18 cellular contexts compared by ENCODE assay signal in genomic region chr17:78940708-78941107, GRCh38. TPM values are rescaled to one million over a fixed set of nuclear protein-coding genes. Genes with fewer than 3 reads are reported as not detected.
A peak's percentile ranks its signal among the peaks of the same experiment; 100 is the strongest.
DNase-seq lines count a peak whose midpoint lies in the region; TF ChIP-seq lines count a peak whose summit lies in the region.
"Had no signal": no experiment of that assay in that cellular context is flagged by ENCODE, and none has a peak within 500 bp of the region (broad histone marks: within the 10 kb centered on the region; RNA-seq: fewer than 3 reads in every experiment).

No MANE protein-coding gene starts in this region.

- no peak overlapping the region for H3K14ac ChIP-seq in H9 (ENCODE audit: insufficient read depth, low read length)

- H3K9me3 Mint-ChIP-seq in H9, result no peaks in the 10 kb centered on the region
- H3K9me3 Mint-ChIP-seq in activated T-helper 1 cell treated with anti-CD3 and anti-CD28 coated beads, Interleukin-12 subunit alpha, Interleukin-12 subunit beta, Interleukin-2, Interleukin-4 antibody, amounts not matched to agents 30 ng/mL and 10 ng/mL and 1 ng/mL, durations not matched to agents 14 hours and 24 hours and 36 hours, result no peaks in the 10 kb centered on the region
- H3K9me3 Mint-ChIP-seq: stimulated activated effector memory CD8-positive, alpha-beta T cell treated with anti-CD3 and anti-CD28 coated beads, Interleukin-12 subunit alpha, Interleukin-12 subunit beta, amount 100 ng/mL, for 72 hours had no signal

- H4K91ac ChIP-seq in H9 (ENCODE audit: insufficient read length, low read depth, low read length), result no peak overlapping the region

- H3K4me2 ChIP-seq in H9 (ENCODE audit: insufficient read depth, insufficient read length, low read length), result no peak overlapping the region

- no peak overlapping the region for H3K23ac ChIP-seq in H9 (ENCODE audit: insufficient read length, low read depth, low read length)

- TF ChIP-seq CTCF in H9 (conservative IDR thresholded peaks at IDR 0.05), result no peak

- H3K79me1 ChIP-seq in H9 (ENCODE audit: insufficient read depth, low read depth, low read length, poor library complexity, severe bottlenecking), result no peaks in the 10 kb centered on the region

- no peak overlapping the region for H4K8ac ChIP-seq in H9 (replicated peaks; ENCODE audit: insufficient read length, low read depth, low read length)

- peaks cover 11% of the 10 kb centered on the region for H3K27me3 Mint-ChIP-seq in H9 (ENCODE audit: low read depth)
- H3K27me3 Mint-ChIP-seq in activated T-helper 1 cell treated with anti-CD3 and anti-CD28 coated beads, Interleukin-12 subunit alpha, Interleukin-12 subunit beta, Interleukin-2, Interleukin-4 antibody, amounts not matched to agents 30 ng/mL and 10 ng/mL and 1 ng/mL, durations not matched to agents 14 hours and 24 hours and 36 hours (ENCODE audit: insufficient read depth), result peaks cover 2% of the 10 kb centered on the region
- H3K27me3 Mint-ChIP-seq: activated naive CD8-positive, alpha-beta T cell had no signal

- no peak overlapping the region for H2AFZ ChIP-seq in H9 (ENCODE audit: low read length)

- no peaks in the 10 kb centered on the region for H3K79me2 ChIP-seq in H9 (ENCODE audit: insufficient read depth, low read length)

- no peaks in the 10 kb centered on the region for H3K27me3 ChIP-seq in H9 (ENCODE audit: insufficient read depth, low read length)
- H3K27me3 ChIP-seq: sigmoid colon had no signal

- H2BK5ac ChIP-seq in H9 (ENCODE audit: insufficient read length, low read length), result no peak overlapping the region

- intact Hi-C loops in activated T-helper 1 cell treated with anti-CD3 and anti-CD28 coated beads, Interleukin-12 subunit alpha, Interleukin-12 subunit beta, Interleukin-2, Interleukin-4 antibody, amounts not matched to agents 30 ng/mL and 10 ng/mL and 1 ng/mL, durations not matched to agents 14 hours and 24 hours and 36 hours (cut with micrococcal nuclease), result no loop called here

- no peak overlapping the region for H2BK20ac ChIP-seq in H9 (ENCODE audit: low read depth, low read length, poor library complexity, severe bottlenecking)

- peaks cover 0 to 12% of the 10 kb centered on the region in 2 experiments; a peak in 1 of 4 replicates for H3K4me1 Mint-ChIP-seq in H9
- H3K4me1 Mint-ChIP-seq in activated T-helper 1 cell treated with anti-CD3 and anti-CD28 coated beads, Interleukin-12 subunit alpha, Interleukin-12 subunit beta, Interleukin-2, Interleukin-4 antibody, amounts not matched to agents 30 ng/mL and 10 ng/mL and 1 ng/mL, durations not matched to agents 14 hours and 24 hours and 36 hours (ENCODE audit: low read depth), result no peaks in the 10 kb centered on the region
- H3K4me1 Mint-ChIP-seq: stimulated activated effector memory CD8-positive, alpha-beta T cell treated with anti-CD3 and anti-CD28 coated beads, Interleukin-12 subunit alpha, Interleukin-12 subunit beta, amount 100 ng/mL, for 72 hours had no signal

- H3K9me3 ChIP-seq in H9 (ENCODE audit: control insufficient read depth, low read depth, low read length), result no peaks in the 10 kb centered on the region
- H3K9me3 ChIP-seq: sigmoid colon had no signal

- H2BK15ac ChIP-seq in H9 (ENCODE audit: low read depth, low read length), result no peak overlapping the region

- H4K5ac ChIP-seq in H9 (ENCODE audit: insufficient read length, low read depth, low read length), result no peak overlapping the region

- no peak overlapping the region for H3K56ac ChIP-seq in H9 (ENCODE audit: insufficient read length, low read depth, low read length)

- H3K9ac ChIP-seq in H9 (ENCODE audit: extremely low read depth, insufficient read length, low read length), result no peak overlapping the region

- DNase-seq in COR-L47 (lab: John Stamatoyannopoulos, UW) (peak; percentile 10), H9 (peak; percentile 92), astrocyte of the hippocampus (ENCODE audit: low read depth, low spot score) (peak; percentile 64), kidney glomerular epithelial cell (lab: John Stamatoyannopoulos, UW) (peak; percentile 45), KBM-7 (no peak)
- DNase-seq in activated naive CD4-positive, alpha-beta T cell treated with Interleukin-2 at 50 U/mL for 16 hours, result no peak
- no peak for DNase-seq in activated T-helper 1 cell treated with anti-CD3 and anti-CD28 coated beads, Interleukin-12 subunit alpha, Interleukin-12 subunit beta, Interleukin-2, Interleukin-4 antibody, amounts not matched to agents 30 ng/mL and 10 ng/mL and 1 ng/mL, durations not matched to agents 14 hours and 24 hours and 36 hours (ENCODE audit: low spot score)
- no peak for DNase-seq in activated CD4-positive, alpha-beta T cell treated with anti-CD3 and anti-CD28 coated beads, Interleukin-2, amount 50 U/mL, for 48 hours
- DNase-seq: cerebellar nuclear complex; GDM1; OCI-M1; sigmoid colon; stimulated activated CD4-positive, alpha-beta T cell treated with anti-CD3 and anti-CD28 coated beads, Interleukin-4, amount 100 ng/mL, for 4 hours; SW 1271 had no signal

- no peak overlapping the region for H3K18ac ChIP-seq in H9 (ENCODE audit: insufficient read length, low read depth, low read length)

- H3K27ac ChIP-seq in H9 (ENCODE audit: insufficient read length, low read depth, low read length), result no peak overlapping the region
- H3K27ac ChIP-seq: C4-2B, epithelial cell of prostate, sigmoid colon had no signal

- H3K23me2 ChIP-seq in H9 (ENCODE audit: insufficient read length, low read depth, low read length, poor library complexity, severe bottlenecking), result no peaks in the 10 kb centered on the region

- no peak overlapping the region for H2BK120ac ChIP-seq in H9 (ENCODE audit: low read depth, low read length, poor library complexity, severe bottlenecking)

- no peaks in the 10 kb centered on the region for H3K4me1 ChIP-seq in H9 (ENCODE audit: insufficient read depth, low read length)

- H3K36me3 Mint-ChIP-seq in H9 (ENCODE audit: insufficient read depth in 1 of 3, low read depth in 3 of 3), result no peaks in the 10 kb centered on the region
- no peaks in the 10 kb centered on the region for H3K36me3 Mint-ChIP-seq in activated T-helper 1 cell treated with anti-CD3 and anti-CD28 coated beads, Interleukin-12 subunit alpha, Interleukin-12 subunit beta, Interleukin-2, Interleukin-4 antibody, amounts not matched to agents 30 ng/mL and 10 ng/mL and 1 ng/mL, durations not matched to agents 14 hours and 24 hours and 36 hours (ENCODE audit: low read depth)
- H3K36me3 Mint-ChIP-seq: activated naive CD8-positive, alpha-beta T cell; stimulated activated effector memory CD8-positive, alpha-beta T cell treated with anti-CD3 and anti-CD28 coated beads, Interleukin-12 subunit alpha, Interleukin-12 subunit beta, amount 100 ng/mL, for 72 hours had no signal

- no peak overlapping the region for H2BK12ac ChIP-seq in H9 (ENCODE audit: insufficient read length, low read depth, low read length)

- in situ Hi-C loops in KBM-7 (cut with MboI; ENCODE audit: low pct_unique_long_range_greater_than_20kb, low sequenced_read_pairs), result no loop called here

- H2AK5ac ChIP-seq in H9 (ENCODE audit: insufficient read length, low read length), result no peak overlapping the region

- no peak overlapping the region for H3K4ac ChIP-seq in H9 (ENCODE audit: low read depth, low read length)

- H3K4me3 Mint-ChIP-seq in H9, result no peak overlapping the region
- H3K4me3 Mint-ChIP-seq in activated T-helper 1 cell treated with anti-CD3 and anti-CD28 coated beads, Interleukin-12 subunit alpha, Interleukin-12 subunit beta, Interleukin-2, Interleukin-4 antibody, amounts not matched to agents 30 ng/mL and 10 ng/mL and 1 ng/mL, durations not matched to agents 14 hours and 24 hours and 36 hours, result no peak overlapping the region
- H3K4me3 Mint-ChIP-seq: activated naive CD8-positive, alpha-beta T cell; stimulated activated effector memory CD8-positive, alpha-beta T cell treated with anti-CD3 and anti-CD28 coated beads, Interleukin-12 subunit alpha, Interleukin-12 subunit beta, amount 100 ng/mL, for 72 hours had no signal

- no peak overlapping the region for H3T11ph ChIP-seq in H9 (ENCODE audit: low read length)

- WGBS in H9 (ENCODE audit: extremely low coverage, insufficient read length, low lambda C conversion rate), result no CpG with 5 or more reads among the region's 6 CpGs

- H3K27ac Mint-ChIP-seq in H9, result no peak overlapping the region
- H3K27ac Mint-ChIP-seq in activated T-helper 1 cell treated with anti-CD3 and anti-CD28 coated beads, Interleukin-12 subunit alpha, Interleukin-12 subunit beta, Interleukin-2, Interleukin-4 antibody, amounts not matched to agents 30 ng/mL and 10 ng/mL and 1 ng/mL, durations not matched to agents 14 hours and 24 hours and 36 hours, result no peak overlapping the region
- H3K27ac Mint-ChIP-seq: activated naive CD8-positive, alpha-beta T cell; stimulated activated effector memory CD8-positive, alpha-beta T cell treated with anti-CD3 and anti-CD28 coated beads, Interleukin-12 subunit alpha, Interleukin-12 subunit beta, amount 100 ng/mL, for 72 hours had no signal

- H4K20me1 ChIP-seq in H9 (ENCODE audit: control insufficient read depth, insufficient read depth, insufficient read length), result no peaks in the 10 kb centered on the region

RNA-seq across cellular contexts. Expression of gene TIMP2, which starts 15.5 kb away (rescaled TPM):
- total RNA-seq in H9 (2021), result 29.0 and 30.3 TPM in 2 replicates
- total RNA-seq in activated T-helper 1 cell treated with anti-CD3 and anti-CD28 coated beads, Interleukin-12 subunit alpha, Interleukin-12 subunit beta, Interleukin-2, Interleukin-4 antibody, amounts not matched to agents 30 ng/mL and 10 ng/mL and 1 ng/mL, durations not matched to agents 14 hours and 24 hours and 36 hours, result 1.0 and 1.1 TPM in 2 replicates

RNA-seq across cellular contexts. Expression of gene CEP295NL, which starts 37.7 kb away (rescaled TPM):
- total RNA-seq in H9 (2021), result 0.42 and 0.66 TPM in 2 replicates
- not detected in 2 replicates for total RNA-seq in activated T-helper 1 cell treated with anti-CD3 and anti-CD28 coated beads, Interleukin-12 subunit alpha, Interleukin-12 subunit beta, Interleukin-2, Interleukin-4 antibody, amounts not matched to agents 30 ng/mL and 10 ng/mL and 1 ng/mL, durations not matched to agents 14 hours and 24 hours and 36 hours

RNA-seq across cellular contexts. Expression of gene LGALS3BP, which starts 39.0 kb away (rescaled TPM):
- total RNA-seq in H9 (2021), result 69.8 and 76.4 TPM in 2 replicates
- total RNA-seq in activated T-helper 1 cell treated with anti-CD3 and anti-CD28 coated beads, Interleukin-12 subunit alpha, Interleukin-12 subunit beta, Interleukin-2, Interleukin-4 antibody, amounts not matched to agents 30 ng/mL and 10 ng/mL and 1 ng/mL, durations not matched to agents 14 hours and 24 hours and 36 hours, result 75.3 and 78.5 TPM in 2 replicates

Comparison
In these comparisons a context has a peak if more than half of its experiments do, and no peak if none do; other contexts are left out.
1. DNase-seq: peak in COR-L47 (single experiment), H9 (single experiment), astrocyte of the hippocampus (single experiment) and kidney glomerular epithelial cell (single experiment); none in activated naive CD4-positive, alpha-beta T cell treated with Interleukin-2 at 50 U/mL for 16 hours (single experiment), KBM-7 (single experiment), activated T-helper 1 cell treated with anti-CD3 and anti-CD28 coated beads, Interleukin-12 subunit alpha, Interleukin-12 subunit beta, Interleukin-2, Interleukin-4 antibody, amounts not matched to agents 30 ng/mL and 10 ng/mL and 1 ng/mL, durations not matched to agents 14 hours and 24 hours and 36 hours (single experiment) and activated CD4-positive, alpha-beta T cell treated with anti-CD3 and anti-CD28 coated beads, Interleukin-2, amount 50 U/mL, for 48 hours (0 of 2).
2. RNA of gene TIMP2, which starts 15.5 kb away (total RNA-seq): 29.0 to 30.3 TPM in H9; 1.0 to 1.1 TPM in activated T-helper 1 cell treated with anti-CD3 and anti-CD28 coated beads, Interleukin-12 subunit alpha, Interleukin-12 subunit beta, Interleukin-2, Interleukin-4 antibody, amounts not matched to agents 30 ng/mL and 10 ng/mL and 1 ng/mL, durations not matched to agents 14 hours and 24 hours and 36 hours; every median in the first group is over 10 times any median in the second.